17 cellular contexts compared by ENCODE assay signal in the genomic region with DNA sequence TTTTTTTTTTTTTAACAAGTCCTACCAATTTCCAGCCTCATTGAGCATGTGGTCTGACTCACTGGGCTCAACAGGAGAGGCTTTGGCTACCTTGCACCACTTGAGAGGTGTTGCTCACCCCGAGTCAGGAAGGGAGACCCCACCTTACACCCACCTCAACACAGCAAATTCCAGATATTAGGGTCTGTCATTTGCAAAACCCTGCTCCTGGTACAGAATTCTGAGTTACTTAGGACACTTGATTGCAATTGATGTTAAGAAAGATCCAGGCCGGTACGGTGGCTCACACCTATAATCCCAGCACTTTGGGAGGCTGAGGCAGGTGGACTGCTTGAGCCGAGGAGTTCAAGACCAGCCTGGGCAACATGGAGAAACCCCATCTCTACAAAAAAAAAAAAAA. TPM values are rescaled to one million over a fixed set of nuclear protein-coding genes. Genes with fewer than 3 reads are reported as not detected.
DNase-seq lines count a peak whose midpoint lies in the region; ATAC-seq, FAIRE-seq and TF ChIP-seq lines count a peak whose summit lies in the region.
"Had no signal": no experiment of that assay in that cellular context is flagged by ENCODE, and none has a peak within 500 bp of the region (broad histone marks: within the 10 kb centered on the region; RNA-seq: fewer than 3 reads in every experiment).

No MANE protein-coding gene starts in this region.

- no peak overlapping the region for H3K4me3 Mint-ChIP-seq in stimulated activated effector memory CD8-positive, alpha-beta T cell treated with anti-CD3 and anti-CD28 coated beads, Interleukin-12 subunit alpha, Interleukin-12 subunit beta, amount 100 ng/mL, for 72 hours
- H3K4me3 Mint-ChIP-seq: activated CD8-positive, alpha-beta T cell treated with anti-CD3 and anti-CD28 coated beads, Interleukin-2, amount 10 ng/mL, durations not matched to agents 7 days and 5 days; activated naive CD8-positive, alpha-beta T cell treated with anti-CD3 and anti-CD28 coated beads, Interleukin-2, amount 10 ng/mL, durations not matched to agents 7 days and 5 days; activated T-cell treated with anti-CD3 and anti-CD28 coated beads, Interleukin-2, amount 50 U/mL, for 72 hours had no signal

- H3K4me1 ChIP-seq in HEK293 (ENCODE audit: control insufficient read depth, insufficient read depth, low read length) (no peaks in the 10 kb centered on the region), kidney (ENCODE audit: control insufficient read depth in 1 of 2, insufficient read depth in 1 of 2, low read depth in 1 of 2, low read length in 2 of 2) (peaks cover 11% of the 10 kb centered on the region in 2 donors)

- no peak for ATAC-seq in stimulated activated effector memory CD8-positive, alpha-beta T cell treated with anti-CD3 and anti-CD28 coated beads, Interleukin-12 subunit alpha, Interleukin-12 subunit beta, amount 100 ng/mL, for 72 hours
- ATAC-seq: activated CD8-positive, alpha-beta T cell treated with anti-CD3 and anti-CD28 coated beads, Interleukin-2, amount 10 ng/mL, durations not matched to agents 7 days and 5 days; activated T-cell treated with anti-CD3 and anti-CD28 coated beads, Interleukin-2, amount 50 U/mL, for 72 hours had no signal

- H3K9me3 Mint-ChIP-seq in stimulated activated effector memory CD8-positive, alpha-beta T cell treated with anti-CD3 and anti-CD28 coated beads, Interleukin-12 subunit alpha, Interleukin-12 subunit beta, amount 100 ng/mL, for 72 hours = no peaks in the 10 kb centered on the region
- H3K9me3 Mint-ChIP-seq: activated naive CD8-positive, alpha-beta T cell treated with anti-CD3 and anti-CD28 coated beads, Interleukin-2, amount 10 ng/mL, durations not matched to agents 7 days and 5 days had no signal

- DNase-seq in kidney (no peak), NCI-H82 (lab: John Stamatoyannopoulos, UW) (no peak), NCI-H2196 treated with DMSO at 0.1 percent for 48 hours (lab: John Stamatoyannopoulos, UW; ENCODE audit: unreplicated experiment) (no peak), NCI-H1417 (lab: John Stamatoyannopoulos, UW) (no peak)
- no peak for DNase-seq in stimulated activated effector memory CD8-positive, alpha-beta T cell treated with anti-CD3 and anti-CD28 coated beads, Interleukin-12 subunit alpha, Interleukin-12 subunit beta, amount 100 ng/mL, for 72 hours (ENCODE audit: low spot score in 2 of 2)
- no peak for DNase-seq in NK-92 treated with Interleukin-12 subunit alpha and Interleukin-12 subunit beta, amount 100 ng/mL, for 24 hours (lab: John Stamatoyannopoulos, UW)
- DNase-seq: activated CD8-positive, alpha-beta T cell treated with anti-CD3 and anti-CD28 coated beads, Interleukin-2, amount 10 ng/mL, durations not matched to agents 7 days and 5 days; activated naive CD8-positive, alpha-beta T cell treated with anti-CD3 and anti-CD28 coated beads, Interleukin-2, amount 10 ng/mL, durations not matched to agents 7 days and 5 days; activated T-cell treated with anti-CD3 and anti-CD28 coated beads, Interleukin-2, amount 50 U/mL, for 72 hours; NCI-H1436; NCI-H2171 treated with DMSO at 0.1 percent for 48 hours; SW 1271 had no signal

- H3K27ac ChIP-seq in HEK293 (ENCODE audit: extremely low read depth, low read depth, low read length) (no peak overlapping the region), VCaP (peak overlapping the region; percentile 66), kidney (ENCODE audit: low read depth in 2 of 2, low read length in 2 of 2) (peak overlapping the region; percentile 54 to 76)

- intact Hi-C loops in kidney (cut with DNase I) = no loop called here

- peaks cover 30% of the 10 kb centered on the region for H3K4me1 Mint-ChIP-seq in stimulated activated effector memory CD8-positive, alpha-beta T cell treated with anti-CD3 and anti-CD28 coated beads, Interleukin-12 subunit alpha, Interleukin-12 subunit beta, amount 100 ng/mL, for 72 hours

- no peak for TF ChIP-seq CTCF in HEK293 (tag by site-specific recombination; IDR thresholded peaks at IDR 0.05)
- no peak for TF ChIP-seq CTCF in VCaP (conservative IDR thresholded peaks at IDR 0.05)
- no peak for TF ChIP-seq CTCF in kidney (IDR thresholded peaks at IDR 0.05; ENCODE audit: borderline replicate concordance, extremely low read depth, insufficient read depth)

- H3K9me3 ChIP-seq in HEK293 (ENCODE audit: control insufficient read depth, insufficient read depth, low read depth, low read length) (no peaks in the 10 kb centered on the region), kidney (ENCODE audit: control insufficient read depth in 1 of 2, low read length in 2 of 2) (no peaks in the 10 kb centered on the region)
- H3K9me3 ChIP-seq: pancreas had no signal

- H3K36me3 ChIP-seq in HEK293 (ENCODE audit: control insufficient read depth in 2 of 2, insufficient read depth in 1 of 2, low read length in 2 of 2) (peaks cover 10 to 18% of the 10 kb centered on the region in 2 experiments; a peak in 2 of 3 replicates), kidney (ENCODE audit: control insufficient read depth in 1 of 2, insufficient read depth in 2 of 2, low read length in 2 of 2) (peaks cover 6 to 15% of the 10 kb centered on the region in 2 donors)

- H3K9ac ChIP-seq in kidney (ENCODE audit: low read length in 2 of 2) = no peak overlapping the region

- H3K27ac Mint-ChIP-seq in stimulated activated effector memory CD8-positive, alpha-beta T cell treated with anti-CD3 and anti-CD28 coated beads, Interleukin-12 subunit alpha, Interleukin-12 subunit beta, amount 100 ng/mL, for 72 hours = peak overlapping the region; percentile 85

- CTCF ChIA-PET in HEK293 (lab: Yijun Ruan, JAX) = interaction anchor here (0.6 to 0.7 kb wide), 3 partner anchors 12 to 241 kb away, joined by 3 to 5 read pairs (median 3); no protein-coding TSS in a partner anchor

- POLR2A ChIA-PET in HEK293 (lab: Yijun Ruan, JAX) = no interaction called here

- H3K4me3 ChIP-seq in HEK293 (ENCODE audit: low read depth, low read length) (no peak overlapping the region), kidney (ENCODE audit: low read length in 2 of 2) (no peak overlapping the region)
- H3K4me3 ChIP-seq: pancreas had no signal

- peaks cover 76% of the 10 kb centered on the region for H3K36me3 Mint-ChIP-seq in stimulated activated effector memory CD8-positive, alpha-beta T cell treated with anti-CD3 and anti-CD28 coated beads, Interleukin-12 subunit alpha, Interleukin-12 subunit beta, amount 100 ng/mL, for 72 hours

- no peak for FAIRE-seq in kidney (lab: Jason Lieb, UNC)
- FAIRE-seq: GM19239, pancreas, RCC 7860 had no signal

TF ChIP-seq in HEK293, 187 proteins besides CTCF, POLR2A, EP300 and RAD21:
- TF ChIP-seq EGR2 (tag by site-specific recombination; IDR thresholded peaks at IDR 0.05; ENCODE audit: low read depth) (no peak), ZNF670 (tag by site-specific recombination; IDR thresholded peaks at IDR 0.05; ENCODE audit: low read depth) (no peak), ZNF830 (tag by site-specific recombination; IDR thresholded peaks at IDR 0.05; ENCODE audit: low read depth) (no peak), ZNF707 (tag by site-specific recombination; IDR thresholded peaks at IDR 0.05) (peak; percentile 94)
- TF ChIP-seq, protein P1, sequence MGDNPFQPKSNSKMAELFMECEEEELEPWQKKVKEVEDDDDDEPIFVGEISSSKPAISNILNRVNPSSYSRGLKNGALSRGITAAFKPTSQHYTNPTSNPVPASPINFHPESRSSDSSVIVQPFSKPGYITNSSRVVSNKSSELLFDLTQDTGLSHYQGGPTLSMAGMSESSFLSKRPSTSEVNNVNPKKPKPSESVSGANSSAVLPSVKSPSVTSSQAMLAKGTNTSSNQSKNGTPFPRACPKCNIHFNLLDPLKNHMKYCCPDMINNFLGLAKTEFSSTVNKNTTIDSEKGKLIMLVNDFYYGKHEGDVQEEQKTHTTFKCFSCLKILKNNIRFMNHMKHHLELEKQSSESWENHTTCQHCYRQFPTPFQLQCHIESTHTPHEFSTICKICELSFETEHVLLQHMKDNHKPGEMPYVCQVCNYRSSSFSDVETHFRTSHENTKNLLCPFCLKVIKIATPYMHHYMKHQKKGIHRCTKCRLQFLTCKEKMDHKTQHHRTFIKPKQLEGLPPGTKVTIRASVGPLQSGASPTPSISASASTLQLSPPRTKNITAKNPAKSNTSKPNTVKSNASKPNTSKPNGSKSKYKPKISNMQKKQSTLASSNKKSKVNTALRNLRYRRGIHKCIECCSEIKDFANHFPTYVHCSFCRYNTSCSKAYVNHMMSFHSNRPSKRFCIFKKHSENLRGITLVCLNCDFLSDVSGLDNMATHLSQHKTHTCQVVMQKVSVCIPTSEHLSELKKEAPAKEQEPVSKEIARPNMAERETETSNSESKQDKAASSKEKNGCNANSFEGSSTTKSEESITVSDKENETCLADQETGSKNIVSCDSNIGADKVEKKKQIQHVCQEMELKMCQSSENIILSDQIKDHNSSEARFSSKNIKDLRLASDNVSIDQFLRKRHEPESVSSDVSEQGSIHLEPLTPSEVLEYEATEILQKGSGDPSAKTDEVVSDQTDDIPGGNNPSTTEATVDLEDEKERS (tag by site-specific recombination; IDR thresholded peaks at IDR 0.05) = no peak

RNA-seq across cellular contexts. Expression of a gene that starts 14.1 kb away (rescaled TPM):
- total RNA-seq in kidney = 79.7 TPM
- polyA plus RNA-seq in kidney (ENCODE audit: insufficient read depth, low read depth, low replicate concordance) = 83.4 TPM
